1 cellular context compared by ENCODE assay signal in the genomic region with DNA sequence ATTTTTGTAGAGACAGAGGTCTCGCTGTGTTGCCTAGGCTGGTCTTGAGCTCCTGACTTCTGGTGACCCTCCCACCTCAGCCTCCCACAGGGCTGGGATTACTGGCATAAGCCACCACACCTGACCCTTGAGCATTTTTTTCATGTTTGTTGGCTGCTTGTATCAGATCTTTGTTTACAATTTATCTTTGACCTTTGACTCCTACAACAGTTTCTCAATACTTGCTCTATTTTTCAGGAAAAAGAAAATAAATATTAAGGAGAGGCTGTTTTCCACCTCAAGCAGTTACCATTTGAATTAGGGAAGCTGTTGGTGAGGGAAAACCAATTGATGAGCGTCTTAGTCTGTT.
TF ChIP-seq lines count a peak whose summit lies in the region.

No MANE protein-coding gene starts in this region.

TF ChIP-seq in HepG2, 621 proteins besides CTCF, POLR2A, EP300 and RAD21 (continued from another document and continues in another):
- TF ChIP-seq ZNF318 (CRISPR knock-in tag; IDR thresholded peaks at IDR 0.05) (no peak), ZNF367 (CRISPR knock-in tag; IDR thresholded peaks at IDR 0.05; ENCODE audit: borderline replicate concordance) (no peak), POGK (CRISPR knock-in tag; conservative IDR thresholded peaks at IDR 0.05) (no peak), ZNF337 (CRISPR knock-in tag; IDR thresholded peaks at IDR 0.05; ENCODE audit: borderline replicate concordance, low read depth) (no peak), BHLHE40 (IDR thresholded peaks at IDR 0.05; ENCODE audit: low read length) (no peak), TCF7L2 (IDR thresholded peaks at IDR 0.05; ENCODE audit: low read depth, low read length) (no peak), PITX1 (CRISPR knock-in tag; IDR thresholded peaks at IDR 0.05) (peak; percentile 77), ZNF614 (CRISPR knock-in tag; IDR thresholded peaks at IDR 0.05; ENCODE audit: borderline replicate concordance) (0 out of 2 replicates have a peak, but pooled peaks have one; percentile 33), ZNF234 (CRISPR knock-in tag; conservative IDR thresholded peaks at IDR 0.05) (no peak), CEBPB (IDR thresholded peaks at IDR 0.05; ENCODE audit: borderline replicate concordance, low read depth, low read length) (0 out of 2 replicates have a peak, but pooled peaks have one; percentile 48), STAT5B (CRISPR knock-in tag; IDR thresholded peaks at IDR 0.05) (no peak), MBD4 (IDR thresholded peaks at IDR 0.05; ENCODE audit: borderline replicate concordance, low read length) (no peak), BRF2 (CRISPR knock-in tag; IDR thresholded peaks at IDR 0.05) (no peak), REPIN1 (CRISPR knock-in tag; IDR thresholded peaks at IDR 0.05; ENCODE audit: borderline replicate concordance, low read depth) (no peak), CHCHD3 (CRISPR knock-in tag; IDR thresholded peaks at IDR 0.05) (no peak), ZNF407 (CRISPR knock-in tag; IDR thresholded peaks at IDR 0.05; ENCODE audit: not compliant biosample characterization) (no peak), PPARG (CRISPR knock-in tag; conservative IDR thresholded peaks at IDR 0.05) (0 out of 2 replicates have a peak, but pooled peaks have one; percentile 51), GRHL1 (CRISPR knock-in tag; conservative IDR thresholded peaks at IDR 0.05) (no peak), TBX2 (CRISPR knock-in tag; IDR thresholded peaks at IDR 0.05; ENCODE audit: borderline replicate concordance) (peak; percentile 47; the same call in 1 of the 2 replicates), MED13 (CRISPR knock-in tag; IDR thresholded peaks at IDR 0.05) (no peak), ZNF333 (CRISPR knock-in tag; IDR thresholded peaks at IDR 0.05; ENCODE audit: borderline replicate concordance) (no peak), RFXAP (CRISPR knock-in tag; IDR thresholded peaks at IDR 0.05; ENCODE audit: borderline replicate concordance) (no peak), ZNF382 (CRISPR knock-in tag; IDR thresholded peaks at IDR 0.05; ENCODE audit: borderline replicate concordance) (no peak), ZNF75D (CRISPR knock-in tag; IDR thresholded peaks at IDR 0.05; ENCODE audit: borderline replicate concordance) (no peak), ZBTB25 (CRISPR knock-in tag; IDR thresholded peaks at IDR 0.05) (no peak), SOX6 (IDR thresholded peaks at IDR 0.05) (no peak), SOX6 (CRISPR knock-in tag; IDR thresholded peaks at IDR 0.05) (peak; percentile 75), POGZ (CRISPR knock-in tag; IDR thresholded peaks at IDR 0.05) (no peak), ATF1 (CRISPR knock-in tag; IDR thresholded peaks at IDR 0.05) (peak; percentile 38; the same call in 1 of the 2 replicates), ARID3A (IDR thresholded peaks at IDR 0.05; ENCODE audit: low read depth, low read length) (peak; percentile 88)
